ENCODE assay signal across 8 cellular contexts in genomic region chr1:197145451-197146029, GRCh38. TPM values are rescaled to one million over a fixed set of nuclear protein-coding genes. Genes with fewer than 3 reads are reported as not detected.
A peak's percentile ranks its signal among the peaks of the same experiment; 100 is the strongest.
DNase-seq lines count a peak whose midpoint lies in the region; ATAC-seq and TF ChIP-seq lines count a peak whose summit lies in the region.

No MANE protein-coding gene starts in this region.

- DNase-seq in activated CD4-positive, alpha-beta T cell treated with anti-CD3 and anti-CD28 coated beads, Interleukin-2, amount 10 ng/mL, durations not matched to agents 24 days and 14 days, result peak; percentile 67
- DNase-seq in activated CD4-positive, alpha-beta T cell treated with anti-CD3 and anti-CD28 coated beads, Interleukin-2, amount 50 U/mL, for 1 hour, result no peak
- DNase-seq in T-cell (no peak), right atrium auricular region (ENCODE audit: low spot score) (no peak), left colon (no peak), superior temporal gyrus (ENCODE audit: extremely low spot score) (no peak)
- DNase-seq in stimulated activated naive CD8-positive, alpha-beta T cell treated with anti-CD3 and anti-CD28 coated beads, Interleukin-15, amount 100 ng/mL, for 72 hours, result no peak

- H3K36me3 ChIP-seq in right atrium auricular region, result no peaks in the 10 kb centered on the region

- POLR2A ChIA-PET in T-cell (lab: Charles Lee), result interaction anchor here in 1 of 2 donors (0.6 kb wide), 1 partner anchor 24 kb away, joined by 4 read pairs; no protein-coding TSS in a partner anchor

- peaks cover 21% of the 10 kb centered on the region for H3K36me3 Mint-ChIP-seq in activated CD4-positive, alpha-beta T cell treated with anti-CD3 and anti-CD28 coated beads, Interleukin-2, amount 10 ng/mL, durations not matched to agents 24 days and 14 days (ENCODE audit: low read depth)
- no peaks in the 10 kb centered on the region for H3K36me3 Mint-ChIP-seq in T-cell

- H3K4me3 Mint-ChIP-seq in activated CD4-positive, alpha-beta T cell treated with anti-CD3 and anti-CD28 coated beads, Interleukin-2, amount 10 ng/mL, durations not matched to agents 24 days and 14 days, result peak overlapping the region; percentile 96
- peak overlapping the region; percentile 84 to 88 (median 85) for H3K4me3 Mint-ChIP-seq in T-cell
- peak overlapping the region; percentile 89 to 96 for H3K4me3 Mint-ChIP-seq in stimulated activated naive CD8-positive, alpha-beta T cell treated with anti-CD3 and anti-CD28 coated beads, Interleukin-15, amount 100 ng/mL, for 72 hours

- no peak for TF ChIP-seq CTCF in right atrium auricular region (IDR thresholded peaks at IDR 0.05)

- H3K27me3 ChIP-seq in right atrium auricular region, result no peaks in the 10 kb centered on the region

- no peaks in the 10 kb centered on the region for H3K9me3 Mint-ChIP-seq in activated CD4-positive, alpha-beta T cell treated with anti-CD3 and anti-CD28 coated beads, Interleukin-2, amount 10 ng/mL, durations not matched to agents 24 days and 14 days
- no peaks in the 10 kb centered on the region for H3K9me3 Mint-ChIP-seq in T-cell
- no peaks in the 10 kb centered on the region for H3K9me3 Mint-ChIP-seq in stimulated activated naive CD8-positive, alpha-beta T cell treated with anti-CD3 and anti-CD28 coated beads, Interleukin-15, amount 100 ng/mL, for 72 hours

- CTCF ChIA-PET in T-cell (lab: Charles Lee), result interaction anchor here (0.7 to 0.8 kb wide), 2 partner anchors 35 to 111 kb away, joined by 3 to 5 read pairs; no protein-coding TSS in a partner anchor

- peaks cover 0 to 11% of the 10 kb centered on the region in 2 donors for H3K4me1 ChIP-seq in right atrium auricular region

- no peak overlapping the region for H3K27ac ChIP-seq in right atrium auricular region

- H3K4me3 ChIP-seq in right atrium auricular region, result peak overlapping the region; percentile 47 to 67

- H3K9me3 ChIP-seq in right atrium auricular region, result no peaks in the 10 kb centered on the region

- no peak for ATAC-seq in T-cell (replicated peaks in 1 of 4)
- ATAC-seq in stimulated activated naive CD8-positive, alpha-beta T cell treated with anti-CD3 and anti-CD28 coated beads, Interleukin-15, amount 100 ng/mL, for 72 hours, result no peak
- ATAC-seq in left colon, result no peak
- no peak for ATAC-seq in GM21619 (IDR thresholded peaks at IDR 0.05; ENCODE audit: unreplicated experiment)

- no peaks in the 10 kb centered on the region for H3K27me3 Mint-ChIP-seq in activated CD4-positive, alpha-beta T cell treated with anti-CD3 and anti-CD28 coated beads, Interleukin-2, amount 10 ng/mL, durations not matched to agents 24 days and 14 days
- H3K27me3 Mint-ChIP-seq in T-cell, result peaks cover 0 to 4% of the 10 kb centered on the region in 2 donors
- peaks cover 5% of the 10 kb centered on the region for H3K27me3 Mint-ChIP-seq in stimulated activated naive CD8-positive, alpha-beta T cell treated with anti-CD3 and anti-CD28 coated beads, Interleukin-15, amount 100 ng/mL, for 72 hours

- peaks cover 33% of the 10 kb centered on the region for H3K4me1 Mint-ChIP-seq in activated CD4-positive, alpha-beta T cell treated with anti-CD3 and anti-CD28 coated beads, Interleukin-2, amount 10 ng/mL, durations not matched to agents 24 days and 14 days
- H3K4me1 Mint-ChIP-seq in T-cell, result peaks cover 11 to 36% (median 32%) of the 10 kb centered on the region in 3 donors
- peaks cover 8% of the 10 kb centered on the region for H3K4me1 Mint-ChIP-seq in stimulated activated naive CD8-positive, alpha-beta T cell treated with anti-CD3 and anti-CD28 coated beads, Interleukin-15, amount 100 ng/mL, for 72 hours

- intact Hi-C loops in activated CD4-positive, alpha-beta T cell treated with anti-CD3 and anti-CD28 coated beads, Interleukin-2, amount 10 ng/mL, durations not matched to agents 24 days and 14 days (cut with micrococcal nuclease), result loop anchor here (5.0 kb wide), 1 partner anchor 1012 kb away; the partner anchor contains the start of gene NEK7
- intact Hi-C loops in left colon (cut with DNase I, micrococcal nuclease), result no loop called here

- H3K27ac Mint-ChIP-seq in activated CD4-positive, alpha-beta T cell treated with anti-CD3 and anti-CD28 coated beads, Interleukin-2, amount 10 ng/mL, durations not matched to agents 24 days and 14 days, result peak overlapping the region; percentile 95
- no peak overlapping the region for H3K27ac Mint-ChIP-seq in T-cell
- H3K27ac Mint-ChIP-seq in stimulated activated naive CD8-positive, alpha-beta T cell treated with anti-CD3 and anti-CD28 coated beads, Interleukin-15, amount 100 ng/mL, for 72 hours, result peak overlapping the region; percentile 96 to 99

RNA-seq across cellular contexts. Expression of gene ASPM, which starts 0.9 kb away (rescaled TPM):
- 29.1 TPM in 2 replicates for total RNA-seq in activated CD4-positive, alpha-beta T cell treated with anti-CD3 and anti-CD28 coated beads, Interleukin-2, amount 10 ng/mL, durations not matched to agents 24 days and 14 days
- total RNA-seq in T-cell (under 1 TPM; 0.41 to 0.93 (median 0.44) TPM), right atrium auricular region (1 to 10 TPM in 1 of 2 donors, under 1 TPM in 1; 0.20 to 2.4 TPM), left colon (1 to 10 TPM; 2.7 to 6.4 TPM)

RNA-seq across cellular contexts. Expression of gene ZBTB41, which starts 55.6 kb away (rescaled TPM):
- 4.7 and 5.1 TPM in 2 replicates for total RNA-seq in activated CD4-positive, alpha-beta T cell treated with anti-CD3 and anti-CD28 coated beads, Interleukin-2, amount 10 ng/mL, durations not matched to agents 24 days and 14 days
- total RNA-seq in T-cell, result 1 to 10 TPM; 8.3 to 9.9 (median 8.6) TPM
- 1 to 10 TPM; 5.9 to 8.0 TPM for total RNA-seq in right atrium auricular region
- 10 to 100 TPM in 1 of 2 donors, 1 to 10 TPM in 1; 8.1 to 10.5 TPM for total RNA-seq in left colon

Comparison
In these comparisons a context has a peak if more than half of its experiments do, and no peak if none do; other contexts are left out.
1. H3K27ac Mint-ChIP-seq: peak in activated CD4-positive, alpha-beta T cell treated with anti-CD3 and anti-CD28 coated beads, Interleukin-2, amount 10 ng/mL, durations not matched to agents 24 days and 14 days (single experiment) and stimulated activated naive CD8-positive, alpha-beta T cell treated with anti-CD3 and anti-CD28 coated beads, Interleukin-15, amount 100 ng/mL, for 72 hours (2 of 2); none in T-cell (0 of 2).
2. Peak in every context shown above with its lines, with median percentiles within 50 percentile points of each other: H3K4me3 Mint-ChIP-seq.